25 cellular contexts compared by ENCODE assay signal in genomic region chr9:94771096-94771495, GRCh38. TPM values are rescaled to one million over a fixed set of nuclear protein-coding genes. Genes with fewer than 3 reads are reported as not detected.
A peak's percentile ranks its signal among the peaks of the same experiment; 100 is the strongest.
DNase-seq lines count a peak whose midpoint lies in the region; ATAC-seq, FAIRE-seq and TF ChIP-seq lines count a peak whose summit lies in the region.
"Had no signal": no experiment of that assay in that cellular context is flagged by ENCODE, and none has a peak within 500 bp of the region (broad histone marks: within the 10 kb centered on the region; RNA-seq: fewer than 3 reads in every experiment).

No MANE protein-coding gene starts in this region.

- H3K27me3 Mint-ChIP-seq in activated T-cell treated with anti-CD3 and anti-CD28 coated beads, Interleukin-2, amount 50 U/mL, for 72 hours (ENCODE audit: low read depth) = no peaks in the 10 kb centered on the region
- H3K27me3 Mint-ChIP-seq in brain = no peaks in the 10 kb centered on the region
- no peaks in the 10 kb centered on the region for H3K27me3 Mint-ChIP-seq in neural crest cell (ENCODE audit: low read depth)
- H3K27me3 Mint-ChIP-seq: CD4-positive, CD25-positive, alpha-beta regulatory T cell; IgD-negative memory B cell had no signal

- no peak overlapping the region for H2BK20ac ChIP-seq in IMR-90 (ENCODE audit: low read depth, low read length)

- H3K4me3 ChIP-seq in IMR-90 (ENCODE audit: insufficient read depth, low read depth, low read length) = no peak overlapping the region
- no peak overlapping the region for H3K4me3 ChIP-seq in heart left ventricle
- H3K4me3 ChIP-seq: BLaER1, HAP-1, SK-N-MC had no signal

- no peak overlapping the region for H3K14ac ChIP-seq in IMR-90 (replicated peaks; ENCODE audit: low read depth, low read length)

- H3K9me3 ChIP-seq in IMR-90 (ENCODE audit: control insufficient read depth, insufficient read depth, low read length) (no peaks in the 10 kb centered on the region), heart left ventricle (no peaks in the 10 kb centered on the region)
- H3K9me3 ChIP-seq: BLaER1, HAP-1 had no signal

- TF ChIP-seq POLR2A in IMR-90 (IDR thresholded peaks at IDR 0.05; ENCODE audit: low read depth, low read length) = no peak
- TF ChIP-seq POLR2A in GM12892 (IDR thresholded peaks at IDR 0.05; ENCODE audit: low read depth, low read length) = no peak
- TF ChIP-seq POLR2A in heart left ventricle (IDR thresholded peaks at IDR 0.05) = no peak

- no peaks in the 10 kb centered on the region for H3K9me3 Mint-ChIP-seq in activated T-cell treated with anti-CD3 and anti-CD28 coated beads, Interleukin-2, amount 50 U/mL, for 72 hours
- H3K9me3 Mint-ChIP-seq in brain = no peaks in the 10 kb centered on the region
- H3K9me3 Mint-ChIP-seq in neural crest cell = no peaks in the 10 kb centered on the region
- H3K9me3 Mint-ChIP-seq: CD4-positive, CD25-positive, alpha-beta regulatory T cell; HFFc6; IgD-negative memory B cell had no signal

- H3K4me1 ChIP-seq in IMR-90 (ENCODE audit: control insufficient read depth, insufficient read depth, low read length) = peaks cover 17% of the 10 kb centered on the region
- peaks cover 0 to 9% (median 0%) of the 10 kb centered on the region in 12 donors for H3K4me1 ChIP-seq in heart left ventricle
- H3K4me1 ChIP-seq: BLaER1, HAP-1 had no signal

- CTCF ChIA-PET in IMR-90 (lab: Yijun Ruan, JAX) = interaction anchor here (0.6 kb wide), 1 partner anchor 69 kb away, joined by 3 read pairs; no protein-coding TSS in a partner anchor

- H3K4me1 Mint-ChIP-seq in activated T-cell treated with anti-CD3 and anti-CD28 coated beads, Interleukin-2, amount 50 U/mL, for 72 hours (ENCODE audit: low read depth) = peaks cover 24% of the 10 kb centered on the region
- peaks cover 51% of the 10 kb centered on the region for H3K4me1 Mint-ChIP-seq in brain
- peaks cover 24% of the 10 kb centered on the region for H3K4me1 Mint-ChIP-seq in neural crest cell

- H3K18ac ChIP-seq in IMR-90 (ENCODE audit: low read depth, low read length) = no peak overlapping the region

- TF ChIP-seq CTCF in IMR-90 (conservative IDR thresholded peaks at IDR 0.05; ENCODE audit: low read depth, low read length) (no peak), brain (conservative IDR thresholded peaks at IDR 0.05) (no peak), neural crest cell (conservative IDR thresholded peaks at IDR 0.05) (no peak), heart left ventricle (IDR thresholded peaks at IDR 0.05) (no peak)

- no TSS peak for BruUV-seq in IMR-90 (replicated peaks; lab: Mats Ljungman, UMichigan)

- peak; percentile 41 to 62 for ATAC-seq in activated T-cell treated with anti-CD3 and anti-CD28 coated beads, Interleukin-2, amount 50 U/mL, for 72 hours (replicated peaks in 1 of 2)
- no peak for ATAC-seq in IMR-90 (ENCODE audit: low read depth)
- no peak for ATAC-seq in HG03025 (IDR thresholded peaks at IDR 0.05; ENCODE audit: low FRiP score, unreplicated experiment)
- no peak for ATAC-seq in heart left ventricle

- H3K27ac Mint-ChIP-seq in activated T-cell treated with anti-CD3 and anti-CD28 coated beads, Interleukin-2, amount 50 U/mL, for 72 hours = no peak overlapping the region
- peak overlapping the region in 3 of 5 experiments; percentile 5 to 99 (median 97) for H3K27ac Mint-ChIP-seq in brain
- H3K27ac Mint-ChIP-seq in neural crest cell (ENCODE audit: unreplicated experiment) = peak overlapping the region; percentile 60
- H3K27ac Mint-ChIP-seq: HFFc6, IgD-negative memory B cell had no signal

- no CpG with 5 or more reads among the region's 3 CpGs for WGBS in IMR-90 (ENCODE audit: extremely low coverage in 2 of 2, insufficient read length in 1 of 2), 2 experiments
- 94 to 100% (median 97%) methylated on average over 3 of the region's 3 CpGs for WGBS in heart left ventricle, 4 donors

- H2BK15ac ChIP-seq in IMR-90 (ENCODE audit: low read depth, low read length) = no peak overlapping the region

- H4K5ac ChIP-seq in IMR-90 (ENCODE audit: low read depth, low read length) = no peak overlapping the region

- peaks cover 0 to 6% of the 10 kb centered on the region in 2 donors for H3K36me3 Mint-ChIP-seq in activated T-cell treated with anti-CD3 and anti-CD28 coated beads, Interleukin-2, amount 50 U/mL, for 72 hours (ENCODE audit: insufficient read depth in 2 of 2)
- peaks cover 47% of the 10 kb centered on the region for H3K36me3 Mint-ChIP-seq in brain
- H3K36me3 Mint-ChIP-seq in neural crest cell (ENCODE audit: low read depth) = peaks cover 2% of the 10 kb centered on the region

- no peak overlapping the region for H4K8ac ChIP-seq in IMR-90 (ENCODE audit: low read depth in 2 of 2, low read length in 2 of 2)

- no peak overlapping the region for H3K27ac ChIP-seq in IMR-90 (ENCODE audit: insufficient read depth, low read length)
- H3K27ac ChIP-seq in heart left ventricle = no peak overlapping the region
- H3K27ac ChIP-seq: BLaER1, SK-N-MC had no signal

- H3K56ac ChIP-seq in IMR-90 (ENCODE audit: extremely low read depth, insufficient read depth, low read length) = no peak overlapping the region

- H3K36me3 ChIP-seq in IMR-90 (ENCODE audit: control insufficient read depth, insufficient read depth, low read length) (no peaks in the 10 kb centered on the region), heart left ventricle (peaks cover 0 to 6% (median 0%) of the 10 kb centered on the region in 9 donors)
- H3K36me3 ChIP-seq: HAP-1 had no signal

- dilution Hi-C loops in IMR-90 (cut with HindIII; ENCODE audit: low sequenced_read_pairs, unreplicated experiment) = no loop called here

- peaks cover 3% of the 10 kb centered on the region; the same call in 1 of the 2 replicates for H4K20me1 ChIP-seq in IMR-90 (ENCODE audit: insufficient read depth, low read length)
- H4K20me1 ChIP-seq: BLaER1 had no signal

- no peak overlapping the region for H3K4me3 Mint-ChIP-seq in activated T-cell treated with anti-CD3 and anti-CD28 coated beads, Interleukin-2, amount 50 U/mL, for 72 hours
- H3K4me3 Mint-ChIP-seq in brain = no peak overlapping the region
- H3K4me3 Mint-ChIP-seq in neural crest cell = no peak overlapping the region
- H3K4me3 Mint-ChIP-seq: CD4-positive, CD25-positive, alpha-beta regulatory T cell; HFFc6; IgD-negative memory B cell had no signal

- H4K91ac ChIP-seq in IMR-90 (ENCODE audit: insufficient read depth, low read depth, low read length) = no peak overlapping the region

- in situ Hi-C loops in IMR-90 (cut with MboI; ENCODE audit: low sequenced_read_pairs) = no loop called here

- H3K79me1 ChIP-seq in IMR-90 (ENCODE audit: low read depth in 1 of 2, low read length in 2 of 2) = peaks cover 22 to 28% of the 10 kb centered on the region in 2 experiments

- no peak overlapping the region for H2AFZ ChIP-seq in IMR-90 (replicated peaks; ENCODE audit: low read length, poor library complexity)

- H2BK120ac ChIP-seq in IMR-90 (ENCODE audit: low read depth, low read length) = no peak overlapping the region

- intact Hi-C loops in IMR-90 (cut with micrococcal nuclease) = no loop called here
- intact Hi-C loops in heart left ventricle (cut with DNase I) = loop anchor here in 2 of 10 donors (5.0 to 10.0 kb wide), 2 partner anchors 84 to 86 kb away; no protein-coding TSS in a partner anchor

- DNase-seq in activated T-cell treated with anti-CD3 and anti-CD28 coated beads, Interleukin-2, amount 50 U/mL, for 72 hours = no peak
- no peak for DNase-seq in activated T-cell treated with anti-CD3 and anti-CD28 coated beads, Interleukin-2, amount 50 U/mL, for 1 hour
- DNase-seq in IMR-90 (no peak), neural crest cell (ENCODE audit: low read depth, low spot score) (no peak), GM12892 (ENCODE audit: insufficient read length) (no peak), heart left ventricle (no peak)
- DNase-seq: CD4-positive, CD25-positive, alpha-beta regulatory T cell; DMS153; DND-41; GOT3; HFFc6; NCI-H1092; NCI-H1417 treated with DMSO at 0.1 percent for 48 hours; NCI-H1694 treated with DMSO at 0.1 percent for 48 hours; NCI-H2081; NCI-H2227 treated with DMSO at 0.1 percent for 48 hours; NCI-H69; SHP77 treated with DMSO at 0.1 percent for 48 hours had no signal

- no peak overlapping the region for H3K23ac ChIP-seq in IMR-90 (ENCODE audit: low read depth, low read length)

- TF ChIP-seq RAD21 in IMR-90 (IDR thresholded peaks at IDR 0.05; ENCODE audit: low read length) = no peak

- no peak overlapping the region; the same call in 1 of the 2 replicates for H2AK5ac ChIP-seq in IMR-90 (ENCODE audit: low read depth, low read length)

- H2BK5ac ChIP-seq in IMR-90 (ENCODE audit: low read depth, low read length, poor library complexity, severe bottlenecking) = no peak overlapping the region

- H3K9me1 ChIP-seq in IMR-90 (ENCODE audit: insufficient read depth, low read length) = peaks cover 4% of the 10 kb centered on the region; the same call in 1 of the 2 replicates

- no peak for FAIRE-seq in GM12892 (lab: Jason Lieb, UNC)
- FAIRE-seq: A204.1 had no signal

- 0 out of 2 replicates have a peak overlapping the region, but pooled peaks have one; percentile 4 for H3K4ac ChIP-seq in IMR-90 (ENCODE audit: low read depth, low read length)

- POLR2A ChIA-PET in IMR-90 (lab: Charles Lee; ENCODE audit: unreplicated experiment) = no interaction called here

- H3K4me2 ChIP-seq in IMR-90 (ENCODE audit: low read depth, low read length) = no peak overlapping the region
- H3K4me2 ChIP-seq: BLaER1 had no signal

- no peak overlapping the region for H2AK9ac ChIP-seq in IMR-90 (replicated peaks; ENCODE audit: low read depth, low read length, poor library complexity)

- no peak overlapping the region for H3K9ac ChIP-seq in IMR-90 (ENCODE audit: low read depth, low read length)
- H3K9ac ChIP-seq: BLaER1 had no signal

- H3K27me3 ChIP-seq in IMR-90 (ENCODE audit: control insufficient read depth, insufficient read depth, low read length) (no peaks in the 10 kb centered on the region), heart left ventricle (no peaks in the 10 kb centered on the region)
- H3K27me3 ChIP-seq: BLaER1 had no signal

TF ChIP-seq in IMR-90, 13 proteins besides CTCF, POLR2A, EP300 and RAD21 (continues in another document):
- TF ChIP-seq RFX5 (IDR thresholded peaks at IDR 0.05; ENCODE audit: low read depth, low read length) = no peak
- TF ChIP-seq MXI1 (IDR thresholded peaks at IDR 0.05; ENCODE audit: borderline replicate concordance, low read depth, low read length) = no peak

RNA-seq across cellular contexts. Expression of gene AOPEP, which starts 44.6 kb away (rescaled TPM):
- 10 to 100 TPM in 1 of 2 donors, 1 to 10 TPM in 1; 9.0 to 13.2 TPM for total RNA-seq in activated T-cell treated with anti-CD3 and anti-CD28 coated beads, Interleukin-2, amount 50 U/mL, for 72 hours
- 38.7 and 38.9 TPM in 2 replicates for total RNA-seq in IMR-90 (2012; rRNA removed)
- 34.9 and 38.1 TPM in 2 replicates for polyA plus RNA-seq in IMR-90 (2012; rRNA removed)
- polyA plus RNA-seq in IMR-90 (2012; cell fraction: cytosol; rRNA removed) = 23.1 and 34.2 TPM in 2 replicates
- polyA plus RNA-seq in IMR-90 (2012; cell fraction: nucleus; rRNA removed; ENCODE audit: low replicate concordance) = 40.9 and 77.9 TPM in 2 replicates
- 26.0 TPM for polyA plus RNA-seq in brain (ENCODE audit: insufficient read depth, low read depth, low replicate concordance)
- total RNA-seq in neural crest cell = 22.2 and 24.8 TPM in 2 replicates
- 4.3 TPM for polyA plus RNA-seq in GM12892 (2012; ENCODE audit: missing spikeins)
- 100 to 1,000 TPM; 123 to 310 (median 185) TPM for total RNA-seq in heart left ventricle
- 100 to 1,000 TPM; 105 to 252 TPM for polyA plus RNA-seq in heart left ventricle

Comparison
In these comparisons a context has a peak if more than half of its experiments do, and no peak if none do; other contexts are left out.
1. ATAC-seq: peak in activated T-cell treated with anti-CD3 and anti-CD28 coated beads, Interleukin-2, amount 50 U/mL, for 72 hours (2 of 2); none in IMR-90 (single experiment), HG03025 (single experiment) and heart left ventricle (0 of 4).